ENCODE assay signal across 9 cellular contexts in the genomic region with DNA sequence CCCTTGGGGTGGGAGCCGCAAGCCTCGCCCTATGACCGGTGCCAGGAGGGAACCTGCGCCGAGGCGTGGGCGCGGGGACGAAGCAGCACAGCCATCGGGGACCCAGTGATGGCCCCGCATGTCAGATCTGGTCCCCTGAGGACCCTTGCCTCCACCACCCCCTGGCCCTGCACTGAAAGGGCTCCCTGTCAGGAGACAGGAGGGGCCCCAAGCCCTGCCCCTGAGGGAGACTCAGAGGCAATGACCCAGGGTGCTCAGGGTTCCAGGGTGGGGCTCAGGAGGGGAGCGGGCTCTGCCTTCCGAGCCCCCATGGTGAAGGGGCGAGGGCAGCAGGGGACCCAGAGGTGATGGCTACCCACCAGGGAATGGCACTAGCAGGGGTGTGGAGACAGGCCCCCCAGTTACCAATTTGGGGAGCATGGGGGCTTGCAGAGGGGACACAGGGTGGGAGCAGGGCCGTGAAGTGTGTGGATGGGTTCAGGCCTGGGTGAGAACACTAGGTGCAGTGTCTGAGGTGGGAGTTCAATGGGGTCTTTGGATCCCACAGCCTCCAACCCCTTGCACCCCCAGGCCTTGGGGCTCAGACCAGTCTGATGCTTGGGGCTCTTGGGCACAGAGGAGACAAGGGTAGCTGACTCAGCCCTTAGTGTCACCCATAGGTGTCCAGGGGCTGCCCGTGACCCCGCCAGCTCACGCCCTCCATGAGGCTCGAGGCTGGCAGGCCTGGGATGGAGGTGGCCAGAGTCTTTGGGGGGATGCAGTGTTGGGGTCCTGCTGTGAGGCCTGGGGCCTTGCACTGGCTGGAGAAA. TPM values are rescaled to one million over a fixed set of nuclear protein-coding genes. Genes with fewer than 3 reads are reported as not detected.
DNase-seq lines count a peak whose midpoint lies in the region; ATAC-seq and TF ChIP-seq lines count a peak whose summit lies in the region.
"Had no signal": no experiment of that assay in that cellular context is flagged by ENCODE, and none has a peak within 500 bp of the region (broad histone marks: within the 10 kb centered on the region; RNA-seq: fewer than 3 reads in every experiment).

No MANE protein-coding gene starts in this region.

- peak overlapping the region; percentile 76 for H3K4me2 ChIP-seq in KMS-11

- CTCF ChIA-PET in BJ (lab: Yijun Ruan, JAX), result interaction anchor here (1.6 to 2.3 kb wide), 2 partner anchors 13 to 17 kb away, joined by 3 to 7 read pairs; no protein-coding TSS in a partner anchor

- peak overlapping the region; percentile 84 for H3K9ac ChIP-seq in KMS-11

- H3K27me3 ChIP-seq in BJ (ENCODE audit: control insufficient read depth, insufficient read depth, low read length), result no peaks in the 10 kb centered on the region
- H3K27me3 ChIP-seq in KMS-11 (ENCODE audit: insufficient read depth, low read depth), result no peaks in the 10 kb centered on the region
- no peaks in the 10 kb centered on the region for H3K27me3 ChIP-seq in effector memory CD4-positive, alpha-beta T cell (replicated peaks; ENCODE audit: control insufficient read depth, insufficient read depth, low read length, poor library complexity, severe bottlenecking)
- no peaks in the 10 kb centered on the region for H3K27me3 ChIP-seq in WERI-Rb-1 (ENCODE audit: insufficient read depth, low read depth, severe bottlenecking)

- H3K27ac ChIP-seq in KMS-11 (peak overlapping the region; percentile 85), WERI-Rb-1 (no peak overlapping the region)
- H3K27ac ChIP-seq in effector memory CD4-positive, alpha-beta T cell (ENCODE audit: insufficient read depth, low read length, poor library complexity, severe bottlenecking), result peak overlapping the region; percentile 84

- H3K27ac Mint-ChIP-seq in neural crest cell (ENCODE audit: unreplicated experiment), result no peak overlapping the region

- H3K36me3 ChIP-seq in BJ (ENCODE audit: control insufficient read depth, insufficient read depth, low read length) (peaks cover 9% of the 10 kb centered on the region), KMS-11 (ENCODE audit: insufficient read depth) (no peaks in the 10 kb centered on the region), WERI-Rb-1 (peaks cover 15% of the 10 kb centered on the region)
- H3K36me3 ChIP-seq in effector memory CD4-positive, alpha-beta T cell (ENCODE audit: control insufficient read depth, insufficient read depth, low read length), result peaks cover 4% of the 10 kb centered on the region

- H3K9me3 ChIP-seq in effector memory CD4-positive, alpha-beta T cell (ENCODE audit: control insufficient read depth, low read length), result no peaks in the 10 kb centered on the region
- H3K9me3 ChIP-seq in WERI-Rb-1 (ENCODE audit: severe bottlenecking), result peaks cover 2% of the 10 kb centered on the region

- peaks cover 4% of the 10 kb centered on the region; the same call in 1 of the 2 replicates for H3K79me2 ChIP-seq in KMS-11 (ENCODE audit: insufficient read depth, low read depth)

- peaks cover 14% of the 10 kb centered on the region for H3K27me3 Mint-ChIP-seq in neural crest cell (ENCODE audit: low read depth)

- peaks cover 29% of the 10 kb centered on the region for H3K4me1 ChIP-seq in KMS-11 (ENCODE audit: low read depth, poor library complexity, severe bottlenecking)
- H3K4me1 ChIP-seq in effector memory CD4-positive, alpha-beta T cell (ENCODE audit: control insufficient read depth, insufficient read depth, low read length, poor library complexity, severe bottlenecking), result peaks cover 33% of the 10 kb centered on the region

- POLR2A ChIA-PET in BJ (lab: Charles Lee), result no interaction called here

- H2AFZ ChIP-seq in KMS-11 (ENCODE audit: low read depth), result peak overlapping the region; percentile 83

- no peaks in the 10 kb centered on the region for H4K20me1 ChIP-seq in KMS-11 (ENCODE audit: insufficient read depth)

- ATAC-seq in HG02763 (IDR thresholded peaks at IDR 0.05; ENCODE audit: unreplicated experiment), result no peak

- peak overlapping the region; percentile 59 for H3K4me3 Mint-ChIP-seq in neural crest cell

- DNase-seq in BJ (ENCODE audit: low read depth) (no peak), neural crest cell (ENCODE audit: low read depth, low spot score) (no peak), medulla oblongata (ENCODE audit: extremely low spot score) (no peak), amniotic stem cell (lab: John Stamatoyannopoulos, UW) (no peak), WERI-Rb-1 (no peak)
- DNase-seq in effector memory CD4-positive, alpha-beta T cell, result no peak
- DNase-seq: NCI-H446 had no signal

- H3K36me3 Mint-ChIP-seq in neural crest cell (ENCODE audit: low read depth), result no peaks in the 10 kb centered on the region

- H3K9me3 Mint-ChIP-seq in neural crest cell, result no peaks in the 10 kb centered on the region

- H3K4me3 ChIP-seq in BJ (ENCODE audit: low read depth, low read length), result peak overlapping the region; percentile 52
- H3K4me3 ChIP-seq in KMS-11 (IDR thresholded peaks at IDR 0.05; ENCODE audit: insufficient read depth, low read depth, low read length), result no peak overlapping the region
- H3K4me3 ChIP-seq in effector memory CD4-positive, alpha-beta T cell (ENCODE audit: insufficient read depth, low read depth, low read length, poor library complexity, severe bottlenecking), result peak overlapping the region; percentile 68
- no peak overlapping the region for H3K4me3 ChIP-seq in WERI-Rb-1 (ENCODE audit: low read depth, low read length)

- peaks cover 4% of the 10 kb centered on the region for H3K4me1 Mint-ChIP-seq in neural crest cell

- TF ChIP-seq CTCF in BJ (IDR thresholded peaks at IDR 0.05; ENCODE audit: insufficient read depth, low read depth, low read length) (no peak), KMS-11 (conservative IDR thresholded peaks at IDR 0.05; ENCODE audit: low read depth, low read length) (no peak), neural crest cell (conservative IDR thresholded peaks at IDR 0.05) (no peak), WERI-Rb-1 (IDR thresholded peaks at IDR 0.05; ENCODE audit: low read depth, low read length) (no peak)

RNA-seq across cellular contexts. Expression of a gene that starts 0.5 kb away (rescaled TPM):
- polyA plus RNA-seq in BJ (2011; rRNA removed), result 0.92 and 1.5 TPM in 2 replicates
- 0.31 and 0.71 TPM in 2 replicates for polyA minus RNA-seq in BJ (2011; rRNA and poly(A)+ RNA removed)
- total RNA-seq in neural crest cell, result 2.1 and 2.4 TPM in 2 replicates

RNA-seq across cellular contexts. Expression of a gene that starts 2.5 kb away (rescaled TPM):
- polyA plus RNA-seq in BJ (2011; rRNA removed), result 50.3 and 90.4 TPM in 2 replicates
- polyA minus RNA-seq in BJ (2011; rRNA and poly(A)+ RNA removed), result 49.1 and 69.2 TPM in 2 replicates
- total RNA-seq in neural crest cell, result 90.6 and 93.5 TPM in 2 replicates

RNA-seq across cellular contexts. Expression of a gene that starts 22.7 kb away (rescaled TPM):
- 1.6 and 2.5 TPM in 2 replicates for polyA plus RNA-seq in BJ (2011; rRNA removed)
- 0.66 and 0.77 TPM in 2 replicates for polyA minus RNA-seq in BJ (2011; rRNA and poly(A)+ RNA removed)
- 1.8 and 2.2 TPM in 2 replicates for total RNA-seq in neural crest cell

RNA-seq across cellular contexts. Expression of a gene that starts 22.9 kb away (rescaled TPM):
- 17.3 and 25.1 TPM in 2 replicates for polyA plus RNA-seq in BJ (2011; rRNA removed)
- polyA minus RNA-seq in BJ (2011; rRNA and poly(A)+ RNA removed), result 4.0 and 6.5 TPM in 2 replicates
- 7.3 and 7.4 TPM in 2 replicates for total RNA-seq in neural crest cell

RNA-seq across cellular contexts. Expression of a gene that starts 30.8 kb away (rescaled TPM):
- 139 and 260 TPM in 2 replicates for polyA plus RNA-seq in BJ (2011; rRNA removed)
- 91.7 and 117 TPM in 2 replicates for polyA minus RNA-seq in BJ (2011; rRNA and poly(A)+ RNA removed)
- 69.2 and 71.1 TPM in 2 replicates for total RNA-seq in neural crest cell

Comparison
In these comparisons a context has a peak if more than half of its experiments do, and no peak if none do; other contexts are left out.
1. H3K4me3 ChIP-seq: peak in BJ (single experiment) and effector memory CD4-positive, alpha-beta T cell (single experiment); none in KMS-11 (single experiment) and WERI-Rb-1 (single experiment).